Comparison of ENCODE assay signal across 2 cellular contexts in genomic region chr11:79179087-79179486, GRCh38.
TF ChIP-seq lines count a peak whose summit lies in the region.

No MANE protein-coding gene starts in this region.

TF ChIP-seq in GM12878, 131 proteins besides CTCF, POLR2A, EP300 and RAD21:
- TF ChIP-seq ZBTB40 (IDR thresholded peaks at IDR 0.05; ENCODE audit: borderline replicate concordance), result peak; percentile 76
- TF ChIP-seq SMAD1 (IDR thresholded peaks at IDR 0.05; ENCODE audit: low read depth, partially characterized antibody), result no peak
- no peak for TF ChIP-seq RUNX3 (IDR thresholded peaks at IDR 0.05; ENCODE audit: low read length)
- TF ChIP-seq POU2F2 (IDR thresholded peaks at IDR 0.05; ENCODE audit: borderline replicate concordance, low read depth, low read length), result 0 out of 3 replicates have a peak, but pooled peaks have one; percentile 31

TF ChIP-seq in GM23338, 12 proteins besides CTCF, POLR2A, EP300 and RAD21 (continued from another document):
- TF ChIP-seq ZNF462 (CRISPR knock-in tag; IDR thresholded peaks at IDR 0.05), result no peak
- no peak for TF ChIP-seq NANOG (IDR thresholded peaks at IDR 0.05; ENCODE audit: borderline replicate concordance)
- no peak for TF ChIP-seq ETS1 (IDR thresholded peaks at IDR 0.05)
- TF ChIP-seq ZNF331 (CRISPR knock-in tag; IDR thresholded peaks at IDR 0.05; ENCODE audit: low read depth), result no peak
TF ChIP-seq in GM23338: peak in this region for 0.
